In genomic region chrX:1452497-1453389, GRCh38 we compare ENCODE assay signal across 8 cellular contexts. TPM values are rescaled to one million over a fixed set of nuclear protein-coding genes. Genes with fewer than 3 reads are reported as not detected.
DNase-seq lines count a peak whose midpoint lies in the region; TF ChIP-seq lines count a peak whose summit lies in the region.

TSS of gene ASMTL (minus strand) at chrX:1452909. CDS start at chrX:1452840, 69 bp downstream.

- peaks cover 13% of the 10 kb centered on the region for H3K4me1 Mint-ChIP-seq in activated T-helper 1 cell treated with anti-CD3 and anti-CD28 coated beads, Interleukin-12 subunit alpha, Interleukin-12 subunit beta, Interleukin-2, Interleukin-4 antibody, amounts not matched to agents 30 ng/mL and 10 ng/mL and 1 ng/mL, durations not matched to agents 14 hours and 24 hours and 36 hours (ENCODE audit: low read depth)

- peaks cover 26% of the 10 kb centered on the region for H3K36me3 ChIP-seq in DOHH2 (ENCODE audit: control insufficient read depth, low read length)
- no peaks in the 10 kb centered on the region for H3K36me3 ChIP-seq in GM23248 (ENCODE audit: low read depth)
- no peaks in the 10 kb centered on the region for H3K36me3 ChIP-seq in testis (ENCODE audit: low read depth, missing control alignments)

- H4K20me1 ChIP-seq in DOHH2 (ENCODE audit: control insufficient read depth, insufficient read depth, low read depth, low read length) (no peaks in the 10 kb centered on the region), GM23248 (ENCODE audit: insufficient read depth) (no peaks in the 10 kb centered on the region)

- intact Hi-C loops in activated T-helper 1 cell treated with anti-CD3 and anti-CD28 coated beads, Interleukin-12 subunit alpha, Interleukin-12 subunit beta, Interleukin-2, Interleukin-4 antibody, amounts not matched to agents 30 ng/mL and 10 ng/mL and 1 ng/mL, durations not matched to agents 14 hours and 24 hours and 36 hours (cut with micrococcal nuclease): loop anchor here (1.0 to 5.0 kb wide), 12 partner anchors 40 to 1260 kb away; partner anchors contain the start of genes AKAP17A, DHRSX, SLC25A6 and ZBED1
- intact Hi-C loops in testis (cut with DNase I; ENCODE audit: low total_unique reads): loop anchor here (10.0 kb wide), 1 partner anchor 142 kb away; the partner anchor contains the start of gene AKAP17A

- H3K4me3 Mint-ChIP-seq in activated T-helper 1 cell treated with anti-CD3 and anti-CD28 coated beads, Interleukin-12 subunit alpha, Interleukin-12 subunit beta, Interleukin-2, Interleukin-4 antibody, amounts not matched to agents 30 ng/mL and 10 ng/mL and 1 ng/mL, durations not matched to agents 14 hours and 24 hours and 36 hours: peak within 1 kb of the TSS; percentile 86

- peak within 1 kb of the TSS; percentile 90 for H3K9ac ChIP-seq in GM23248

- peak within 1 kb of the TSS; percentile 94 for H3K4me3 ChIP-seq in DOHH2 (ENCODE audit: low read length)
- peak within 1 kb of the TSS; percentile 99 for H3K4me3 ChIP-seq in GM23248
- H3K4me3 ChIP-seq in foreskin fibroblast (ENCODE audit: low read depth in 1 of 2, low read length in 2 of 2): peak within 1 kb of the TSS; percentile 65 to 91
- peak within 1 kb of the TSS; percentile 82 to 91 for H3K4me3 ChIP-seq in testis

- H3K4me1 ChIP-seq in DOHH2 (ENCODE audit: control insufficient read depth, low read length): peaks cover 55% of the 10 kb centered on the region
- no peaks in the 10 kb centered on the region for H3K4me1 ChIP-seq in GM23248 (ENCODE audit: insufficient read depth)
- peaks cover 16% of the 10 kb centered on the region for H3K4me1 ChIP-seq in testis

- TF ChIP-seq POLR2A in testis (IDR thresholded peaks at IDR 0.05): peak; percentile 79

- no peaks in the 10 kb centered on the region for H3K27me3 Mint-ChIP-seq in activated T-helper 1 cell treated with anti-CD3 and anti-CD28 coated beads, Interleukin-12 subunit alpha, Interleukin-12 subunit beta, Interleukin-2, Interleukin-4 antibody, amounts not matched to agents 30 ng/mL and 10 ng/mL and 1 ng/mL, durations not matched to agents 14 hours and 24 hours and 36 hours (ENCODE audit: insufficient read depth)

- H3K27me3 ChIP-seq in DOHH2 (ENCODE audit: control insufficient read depth, low read length) (no peaks in the 10 kb centered on the region), GM23248 (replicated peaks; ENCODE audit: insufficient read depth) (no peaks in the 10 kb centered on the region), testis (no peaks in the 10 kb centered on the region)

- H3K9me3 Mint-ChIP-seq in activated T-helper 1 cell treated with anti-CD3 and anti-CD28 coated beads, Interleukin-12 subunit alpha, Interleukin-12 subunit beta, Interleukin-2, Interleukin-4 antibody, amounts not matched to agents 30 ng/mL and 10 ng/mL and 1 ng/mL, durations not matched to agents 14 hours and 24 hours and 36 hours: peaks cover 24% of the 10 kb centered on the region

- in situ Hi-C loops in GM23248 (cut with MboI): loop anchor here (10.0 kb wide), 1 partner anchor 1152 kb away; no protein-coding TSS in a partner anchor

- H3K27ac ChIP-seq in DOHH2 (ENCODE audit: low read depth, low read length): peak within 1 kb of the TSS; percentile 68
- peak within 1 kb of the TSS; percentile 88 for H3K27ac ChIP-seq in GM23248
- H3K27ac ChIP-seq in testis: peak within 1 kb of the TSS; percentile 89 to 96

- peaks cover 12% of the 10 kb centered on the region for H3F3A ChIP-seq in DOHH2 (ENCODE audit: control insufficient read depth, insufficient read depth)
- no peaks in the 10 kb centered on the region for H3F3A ChIP-seq in GM23248 (ENCODE audit: insufficient read depth)

- H3K79me2 ChIP-seq in DOHH2 (ENCODE audit: control insufficient read depth, low read length): peaks cover 49% of the 10 kb centered on the region
- H3K79me2 ChIP-seq in GM23248 (ENCODE audit: insufficient read depth): peaks cover 49% of the 10 kb centered on the region

- H2AFZ ChIP-seq in GM23248: peak within 1 kb of the TSS; percentile 93

- H3K27ac Mint-ChIP-seq in activated T-helper 1 cell treated with anti-CD3 and anti-CD28 coated beads, Interleukin-12 subunit alpha, Interleukin-12 subunit beta, Interleukin-2, Interleukin-4 antibody, amounts not matched to agents 30 ng/mL and 10 ng/mL and 1 ng/mL, durations not matched to agents 14 hours and 24 hours and 36 hours: peak within 1 kb of the TSS; percentile 94

- H3K9me2 ChIP-seq in DOHH2 (replicated peaks; ENCODE audit: control insufficient read depth, low read length) (no peaks in the 10 kb centered on the region), GM23248 (ENCODE audit: insufficient read depth) (no peaks in the 10 kb centered on the region)

- DNase-seq in GM23248 (peak; percentile 100), M059J (ENCODE audit: low read depth) (peak; percentile 91), foreskin fibroblast (peak; percentile 98 to 100), non-pigmented ciliary epithelial cell (ENCODE audit: low read depth) (peak; percentile 98), testis (peak; percentile 100), SKM-1 (lab: John Stamatoyannopoulos, UW; ENCODE audit: unreplicated experiment) (no peak)
- peak; percentile 100 for DNase-seq in activated T-helper 1 cell treated with anti-CD3 and anti-CD28 coated beads, Interleukin-12 subunit alpha, Interleukin-12 subunit beta, Interleukin-2, Interleukin-4 antibody, amounts not matched to agents 30 ng/mL and 10 ng/mL and 1 ng/mL, durations not matched to agents 14 hours and 24 hours and 36 hours (ENCODE audit: low spot score)

- H3K9me3 ChIP-seq in DOHH2 (ENCODE audit: control insufficient read depth, insufficient read depth, low read length): peaks cover 17% of the 10 kb centered on the region; the same call in 1 of the 2 replicates
- no peaks in the 10 kb centered on the region for H3K9me3 ChIP-seq in GM23248 (ENCODE audit: low read depth)
- no peaks in the 10 kb centered on the region for H3K9me3 ChIP-seq in testis

- H3K4me2 ChIP-seq in DOHH2 (ENCODE audit: low read length): peak within 1 kb of the TSS; percentile 80
- H3K4me2 ChIP-seq in GM23248 (ENCODE audit: unreplicated experiment): peak within 1 kb of the TSS; percentile 71

- no peak for TF ChIP-seq CTCF in DOHH2 (IDR thresholded peaks at IDR 0.05; ENCODE audit: low read depth, low read length, poor library complexity, severe bottlenecking)
- TF ChIP-seq CTCF in foreskin fibroblast (IDR thresholded peaks at IDR 0.05; ENCODE audit: low read depth, low read length): no peak
- TF ChIP-seq CTCF in testis (IDR thresholded peaks at IDR 0.05): no peak

- WGBS in GM23248 (ENCODE audit: low coverage in 1 of 2, low lambda C conversion rate in 2 of 2, missing lambda C conversion rate in 2 of 2), 2 experiments: 2 to 3% methylated on average over 36 to 55 of the region's 76 CpGs
- 1 to 2% methylated on average over 17 to 58 of the region's 76 CpGs for WGBS in testis, 2 donors

- peaks cover 23% of the 10 kb centered on the region for H3K36me3 Mint-ChIP-seq in activated T-helper 1 cell treated with anti-CD3 and anti-CD28 coated beads, Interleukin-12 subunit alpha, Interleukin-12 subunit beta, Interleukin-2, Interleukin-4 antibody, amounts not matched to agents 30 ng/mL and 10 ng/mL and 1 ng/mL, durations not matched to agents 14 hours and 24 hours and 36 hours (ENCODE audit: low read depth)

RNA-seq across cellular contexts. Expression of gene ASMTL, which starts in this region (rescaled TPM):
- total RNA-seq in GM23248 (2014; rRNA removed; shearing (Covaris generic)): 8.1 and 15.7 TPM in 2 replicates
- polyA plus RNA-seq in GM23248 (2016; fragmentation: Nextera tagmentation; extraction: Ambion mirVana): 36.2 and 38.4 TPM in 2 replicates
- 6.3 and 7.2 TPM in 2 replicates for total RNA-seq in M059J (2014; rRNA removed; shearing (Covaris generic))
- 45.4 and 48.0 TPM in 2 replicates for total RNA-seq in activated T-helper 1 cell treated with anti-CD3 and anti-CD28 coated beads, Interleukin-12 subunit alpha, Interleukin-12 subunit beta, Interleukin-2, Interleukin-4 antibody, amounts not matched to agents 30 ng/mL and 10 ng/mL and 1 ng/mL, durations not matched to agents 14 hours and 24 hours and 36 hours
- total RNA-seq in testis: 10 to 100 TPM; 31.0 to 41.2 TPM
- 27.0 TPM for polyA plus RNA-seq in testis (ENCODE audit: insufficient read depth, low read depth, low replicate concordance)
